Comparison of ENCODE assay signal across 1 cellular context in the genomic region with DNA sequence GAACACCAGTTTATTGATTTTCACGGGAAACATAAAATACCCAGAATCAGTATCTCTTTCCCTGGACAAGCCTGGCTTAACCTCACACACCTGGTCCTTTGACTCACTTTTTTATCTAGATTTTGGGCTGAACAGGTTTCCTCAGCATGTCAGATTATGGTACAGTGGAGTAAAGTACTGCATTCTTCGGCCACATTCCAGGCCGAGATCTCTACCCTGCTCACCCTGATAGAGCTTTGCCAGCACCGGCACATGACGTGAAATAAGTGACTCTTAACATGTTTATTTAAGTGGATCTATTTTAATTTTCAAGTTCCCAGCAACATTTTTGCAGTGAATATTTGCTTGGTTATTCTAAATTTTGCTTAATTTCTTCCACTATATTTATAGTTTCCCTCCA.
TF ChIP-seq lines count a peak whose summit lies in the region.

No MANE protein-coding gene starts in this region.

TF ChIP-seq in H1, 55 proteins besides CTCF, POLR2A, EP300 and RAD21 (continued from another document):
- peak; percentile 56; the same call in 1 of the 2 replicates for TF ChIP-seq TEAD4 (IDR thresholded peaks at IDR 0.05; ENCODE audit: low read depth, low read length)
